Comparison of ENCODE assay signal across 1 cellular context in genomic region chr15:92425578-92426225, GRCh38.
TF ChIP-seq lines count a peak whose summit lies in the region.

No MANE protein-coding gene starts in this region.

TF ChIP-seq in K562, 482 proteins besides CTCF, POLR2A, EP300 and RAD21 (continued from another document):
- no peak for TF ChIP-seq ATF6 (CRISPR knock-in tag; IDR thresholded peaks at IDR 0.05)
